1 cellular context compared by ENCODE assay signal in genomic region chr3:143001034-143001368, GRCh38.
TF ChIP-seq lines count a peak whose summit lies in the region.

No MANE protein-coding gene starts in this region.

TF ChIP-seq in K562, 482 proteins besides CTCF, POLR2A, EP300 and RAD21 (continued from another document):
- TF ChIP-seq CEBPZ (IDR thresholded peaks at IDR 0.05; ENCODE audit: borderline replicate concordance, low read depth, low read length) (no peak), MEIS2 (IDR thresholded peaks at IDR 0.05; ENCODE audit: partially characterized antibody) (peak; percentile 19)
